ENCODE assay signal across 8 cellular contexts in genomic region chr22:29031236-29031982, GRCh38. TPM values are rescaled to one million over a fixed set of nuclear protein-coding genes. Genes with fewer than 3 reads are reported as not detected.
DNase-seq lines count a peak whose midpoint lies in the region; ATAC-seq, FAIRE-seq and TF ChIP-seq lines count a peak whose summit lies in the region.

No MANE protein-coding gene starts in this region.

- TF ChIP-seq CTCF in VCaP (conservative IDR thresholded peaks at IDR 0.05): 0 out of 2 replicates have a peak, but pooled peaks have one; percentile 18
- no peak for TF ChIP-seq CTCF in foreskin keratinocyte (conservative IDR thresholded peaks at IDR 0.05)
- TF ChIP-seq CTCF in osteocyte (IDR thresholded peaks at IDR 0.05): no peak

- H3K4me3 Mint-ChIP-seq in osteocyte (ENCODE audit: unreplicated experiment): peak overlapping the region; percentile 64

- H3K36me3 Mint-ChIP-seq in osteocyte (ENCODE audit: unreplicated experiment): no peaks in the 10 kb centered on the region

- DNase-seq in H54 (ENCODE audit: insufficient read length, low spot score) (peak; percentile 66), foreskin keratinocyte (peak; percentile 59 to 72), osteocyte (ENCODE audit: extremely low spot score, unreplicated experiment) (peak; percentile 90)

- FAIRE-seq in H54 (lab: Jason Lieb, UNC): peak; percentile 50

- H3K27me3 ChIP-seq in foreskin keratinocyte: no peaks in the 10 kb centered on the region

- H3K9me3 Mint-ChIP-seq in osteocyte (ENCODE audit: unreplicated experiment): no peaks in the 10 kb centered on the region

- peaks cover 19% of the 10 kb centered on the region for H3K4me1 ChIP-seq in foreskin keratinocyte

- H3K27ac ChIP-seq in VCaP (peak overlapping the region; percentile 89), foreskin keratinocyte (peak overlapping the region; percentile 56)

- no peaks in the 10 kb centered on the region for H3K27me3 Mint-ChIP-seq in osteocyte (ENCODE audit: unreplicated experiment)

- peak; percentile 67 for ATAC-seq in foreskin keratinocyte
- ATAC-seq in HG03025 (IDR thresholded peaks at IDR 0.05; ENCODE audit: low FRiP score, unreplicated experiment): no peak
- no peak for ATAC-seq in HG03520 (IDR thresholded peaks at IDR 0.05; ENCODE audit: unreplicated experiment)
- ATAC-seq in GM18520 (IDR thresholded peaks at IDR 0.05; ENCODE audit: unreplicated experiment): no peak
- no peak for ATAC-seq in GM21381 (IDR thresholded peaks at IDR 0.05; ENCODE audit: unreplicated experiment)

- H3K4me1 Mint-ChIP-seq in osteocyte (ENCODE audit: unreplicated experiment): peaks cover 37% of the 10 kb centered on the region

- H3K27ac Mint-ChIP-seq in osteocyte (ENCODE audit: unreplicated experiment): peak overlapping the region; percentile 94

- peak; percentile 17; the same call in 1 of the 2 replicates for TF ChIP-seq POLR2A in H54 (IDR thresholded peaks at IDR 0.05; ENCODE audit: low read depth, low read length)

RNA-seq across cellular contexts. Expression of gene C22orf31, which starts 30.2 kb away (rescaled TPM):
- total RNA-seq in foreskin keratinocyte: not detected in 2 replicates
- not detected in 2 replicates for polyA plus RNA-seq in foreskin keratinocyte
- not detected in 2 replicates for total RNA-seq in osteocyte

RNA-seq across cellular contexts. Expression of gene KREMEN1, which starts 41.4 kb away (rescaled TPM):
- 19.3 and 24.0 TPM in 2 replicates for total RNA-seq in foreskin keratinocyte
- polyA plus RNA-seq in foreskin keratinocyte: 8.1 and 10.6 TPM in 2 replicates
- total RNA-seq in osteocyte: 2.9 and 5.4 TPM in 2 replicates
